Comparison of ENCODE assay signal across 1 cellular context in genomic region chr17:42928714-42929496, GRCh38.
TF ChIP-seq lines count a peak whose summit lies in the region.

No MANE protein-coding gene starts in this region.

TF ChIP-seq in K562, 482 proteins besides CTCF, POLR2A, EP300 and RAD21 (continued from another document):
- TF ChIP-seq ZNF639 (CRISPR knock-in tag; conservative IDR thresholded peaks at IDR 0.05 in 1 of 2, IDR thresholded peaks at IDR 0.05 in 1 of 2) (no peak; a peak in 1 of 4 replicates), ELK1 (CRISPR knock-in tag; IDR thresholded peaks at IDR 0.05) (no peak), ZNF586 (CRISPR knock-in tag; conservative IDR thresholded peaks at IDR 0.05) (no peak), PRPF4 (IDR thresholded peaks at IDR 0.05; ENCODE audit: insufficient read depth, low read depth, low read length, poor library complexity, severe bottlenecking) (no peak), CHD4 (IDR thresholded peaks at IDR 0.05; ENCODE audit: insufficient read depth, insufficient replicate concordance, low read depth, low read length, poor library complexity, severe bottlenecking) (peak; percentile 62), NFIX (CRISPR knock-in tag; IDR thresholded peaks at IDR 0.05; ENCODE audit: low read depth) (no peak), KLF10 (CRISPR knock-in tag; IDR thresholded peaks at IDR 0.05) (no peak), E2F3 (CRISPR knock-in tag; IDR thresholded peaks at IDR 0.05) (no peak), FOSL1 (tag; conservative IDR thresholded peaks at IDR 0.05) (peak; percentile 87), MNT (conservative IDR thresholded peaks at IDR 0.05) (peak; percentile 52 to 69; a peak in 3 of 4 replicates), FUS (optimal IDR thresholded peaks at IDR 0.05; ENCODE audit: low read depth, low read length) (no peak), ZNF561 (CRISPR knock-in tag; conservative IDR thresholded peaks at IDR 0.05) (no peak), MLX (CRISPR knock-in tag; conservative IDR thresholded peaks at IDR 0.05) (no peak), CREB3 (tag; conservative IDR thresholded peaks at IDR 0.05; ENCODE audit: low read depth) (peak; percentile 61; the same call in 1 of the 2 replicates), ZKSCAN3 (CRISPR knock-in tag; IDR thresholded peaks at IDR 0.05) (no peak), ZBTB33 (CRISPR knock-in tag; IDR thresholded peaks at IDR 0.05) (no peak), MGA (IDR thresholded peaks at IDR 0.05) (peak; percentile 62; the same call in 1 of the 2 replicates), ZNF347 (CRISPR knock-in tag; IDR thresholded peaks at IDR 0.05; ENCODE audit: low read depth) (no peak), ATF7 (IDR thresholded peaks at IDR 0.05) (peak; percentile 83), MEF2D (tag; conservative IDR thresholded peaks at IDR 0.05; ENCODE audit: low read depth) (peak; percentile 73; the same call in 1 of the 2 replicates), MAZ (CRISPR knock-in tag; conservative IDR thresholded peaks at IDR 0.05 in 1 of 2, IDR thresholded peaks at IDR 0.05 in 1 of 2) (peak in 1 of 2 experiments; percentile 66; a peak in 2 of 4 replicates), ZBTB49 (CRISPR knock-in tag; IDR thresholded peaks at IDR 0.05; ENCODE audit: borderline replicate concordance) (no peak), ZFX (CRISPR knock-in tag; IDR thresholded peaks at IDR 0.05) (peak; percentile 82), PREB (CRISPR knock-in tag; IDR thresholded peaks at IDR 0.05) (no peak), ZBTB9 (CRISPR knock-in tag; IDR thresholded peaks at IDR 0.05) (no peak), FOXJ3 (CRISPR knock-in tag; IDR thresholded peaks at IDR 0.05) (peak; percentile 58; the same call in 1 of the 2 replicates)
